In genomic region chr14:90532826-90533525, GRCh38 we compare ENCODE assay signal across 24 cellular contexts.
A peak's percentile ranks its signal among the peaks of the same experiment; 100 is the strongest.
DNase-seq lines count a peak whose midpoint lies in the region; ATAC-seq, FAIRE-seq and TF ChIP-seq lines count a peak whose summit lies in the region.
"Had no signal": no experiment of that assay in that cellular context is flagged by ENCODE, and none has a peak within 500 bp of the region (broad histone marks: within the 10 kb centered on the region; RNA-seq: fewer than 3 reads in every experiment).

No MANE protein-coding gene starts in this region.

- no peaks in the 10 kb centered on the region for H3K36me3 Mint-ChIP-seq in activated CD4-positive, alpha-beta T cell treated with anti-CD3 and anti-CD28 coated beads for 36 hours (ENCODE audit: low read depth)
- no peaks in the 10 kb centered on the region for H3K36me3 Mint-ChIP-seq in activated CD4-positive, alpha-beta T cell treated with anti-CD3 and anti-CD28 coated beads, Interleukin-2, amount 10 ng/mL, durations not matched to agents 24 days and 14 days (ENCODE audit: low read depth)
- no peaks in the 10 kb centered on the region for H3K36me3 Mint-ChIP-seq in activated T-helper 17 cell treated with anti-CD3 and anti-CD28 coated beads, Interleukin-2, amount 50 U/mL, for 72 hours (ENCODE audit: low read depth)
- H3K36me3 Mint-ChIP-seq: CD4-positive, CD25-positive, alpha-beta regulatory T cell had no signal

- TF ChIP-seq CTCF in K562 (IDR thresholded peaks at IDR 0.05 in 2 of 3, conservative IDR thresholded peaks at IDR 0.05 in 1 of 3; ENCODE audit: insufficient read depth in 2 of 3, low read depth in 1 of 3, low read length in 3 of 3) (no peak), lower lobe of right lung (IDR thresholded peaks at IDR 0.05) (no peak)

- intact Hi-C loops in activated CD4-positive, alpha-beta T cell treated with anti-CD3 and anti-CD28 coated beads for 36 hours (cut with DNase I, micrococcal nuclease), result no loop called here
- intact Hi-C loops in activated CD4-positive, alpha-beta T cell treated with anti-CD3 and anti-CD28 coated beads, Interleukin-2, amount 10 ng/mL, durations not matched to agents 24 days and 14 days (cut with micrococcal nuclease), result loop anchor here (10.0 kb wide), 1 partner anchor 162 kb away; no protein-coding TSS in a partner anchor
- intact Hi-C loops in K562 (cut with micrococcal nuclease), result no loop called here
- intact Hi-C loops in lower lobe of right lung (cut with DNase I), result no loop called here

- peaks cover 12 to 42% of the 10 kb centered on the region in 2 experiments; a peak in 4 of 5 replicates for H3K4me1 ChIP-seq in K562 (replicated peaks in 1 of 2; ENCODE audit: control insufficient read depth in 2 of 2, insufficient read depth in 2 of 2, low read length in 2 of 2)
- H3K4me1 ChIP-seq in lower lobe of right lung, result peaks cover 30% of the 10 kb centered on the region
- peaks cover 2 to 51% (median 29%) of the 10 kb centered on the region in 5 donors for H3K4me1 ChIP-seq in subcutaneous abdominal adipose tissue (ENCODE audit: control insufficient read depth in 5 of 5, insufficient read depth in 5 of 5, low read length in 5 of 5)

- peaks cover 3% of the 10 kb centered on the region for H3K4me1 Mint-ChIP-seq in activated CD4-positive, alpha-beta T cell treated with anti-CD3 and anti-CD28 coated beads for 36 hours
- peaks cover 3% of the 10 kb centered on the region for H3K4me1 Mint-ChIP-seq in activated CD4-positive, alpha-beta T cell treated with anti-CD3 and anti-CD28 coated beads, Interleukin-2, amount 10 ng/mL, durations not matched to agents 24 days and 14 days
- H3K4me1 Mint-ChIP-seq in activated T-helper 17 cell treated with anti-CD3 and anti-CD28 coated beads, Interleukin-2, amount 50 U/mL, for 72 hours, result peaks cover 3% of the 10 kb centered on the region
- H3K4me1 Mint-ChIP-seq: CD4-positive, CD25-positive, alpha-beta regulatory T cell had no signal

- H3K27ac ChIP-seq in K562 (ENCODE audit: extremely low read depth, low read depth, low read length), result no peak overlapping the region
- H3K27ac ChIP-seq in lower lobe of right lung, result no peak overlapping the region
- peak overlapping the region; percentile 23 for H3K27ac ChIP-seq in subcutaneous abdominal adipose tissue (ENCODE audit: low read depth, low read length)

- no peak for ATAC-seq in activated CD4-positive, alpha-beta T cell treated with anti-CD3 and anti-CD28 coated beads for 36 hours
- no peak for ATAC-seq in K562
- peak in 1 of 2 donors; percentile 4 for ATAC-seq in lower lobe of right lung
- ATAC-seq in activated T-helper 17 cell treated with anti-CD3 and anti-CD28 coated beads, Interleukin-2, amount 50 U/mL, for 72 hours (replicated peaks), result no peak

- H3K36me3 ChIP-seq in K562 (ENCODE audit: control insufficient read depth, insufficient read depth, low read length) (no peaks in the 10 kb centered on the region), lower lobe of right lung (no peaks in the 10 kb centered on the region), subcutaneous abdominal adipose tissue (ENCODE audit: control insufficient read depth in 5 of 5, insufficient read depth in 5 of 5, low read length in 5 of 5) (peaks cover 0 to 6% (median 0%) of the 10 kb centered on the region in 5 donors)

- no peak overlapping the region for H3K4me3 ChIP-seq in K562
- H3K4me3 ChIP-seq in lower lobe of right lung, result no peak overlapping the region
- no peak overlapping the region for H3K4me3 ChIP-seq in subcutaneous abdominal adipose tissue (ENCODE audit: low read depth in 1 of 5, low read length in 5 of 5)

- POLR2A ChIA-PET in activated CD4-positive, alpha-beta T cell treated with anti-CD3 and anti-CD28 coated beads for 36 hours (lab: Charles Lee), result no interaction called here
- POLR2A ChIA-PET in K562 (lab: Yijun Ruan, JAX), result interaction anchor here (0.7 kb wide), 1 partner anchor 11 kb away, joined by 3 read pairs; no protein-coding TSS in a partner anchor

- H3K27me3 ChIP-seq in K562 (ENCODE audit: control insufficient read depth in 2 of 2, insufficient read depth in 2 of 2, low read length in 2 of 2), result peaks cover 0 to 7% of the 10 kb centered on the region in 2 experiments; a peak in 2 of 5 replicates
- no peaks in the 10 kb centered on the region for H3K27me3 ChIP-seq in lower lobe of right lung (ENCODE audit: low read depth)
- H3K27me3 ChIP-seq in subcutaneous abdominal adipose tissue (ENCODE audit: control insufficient read depth in 5 of 5, insufficient read depth in 4 of 5, low read length in 5 of 5), result no peaks in the 10 kb centered on the region

- H3K9ac ChIP-seq in K562 (ENCODE audit: insufficient read depth in 1 of 2, low read depth in 2 of 2, low read length in 2 of 2) (peak overlapping the region in 1 of 2 experiments; percentile 83; a peak in 2 of 4 replicates), subcutaneous abdominal adipose tissue (ENCODE audit: low read length in 5 of 5) (no peak overlapping the region)

- peaks cover 2% of the 10 kb centered on the region for H3K9me1 ChIP-seq in K562 (ENCODE audit: control insufficient read depth, insufficient read depth, low read length)

- no peaks in the 10 kb centered on the region for H3K9me3 ChIP-seq in K562 (replicated peaks; ENCODE audit: control insufficient read depth, insufficient read depth, low read depth, low read length)
- no peaks in the 10 kb centered on the region for H3K9me3 ChIP-seq in lower lobe of right lung
- no peaks in the 10 kb centered on the region for H3K9me3 ChIP-seq in subcutaneous abdominal adipose tissue (ENCODE audit: control insufficient read depth in 5 of 5, low read length in 5 of 5)

- H3K4me3 Mint-ChIP-seq in activated CD4-positive, alpha-beta T cell treated with anti-CD3 and anti-CD28 coated beads for 36 hours, result no peak overlapping the region
- no peak overlapping the region for H3K4me3 Mint-ChIP-seq in activated CD4-positive, alpha-beta T cell treated with anti-CD3 and anti-CD28 coated beads, Interleukin-2, amount 10 ng/mL, durations not matched to agents 24 days and 14 days
- no peak overlapping the region for H3K4me3 Mint-ChIP-seq in activated T-helper 17 cell treated with anti-CD3 and anti-CD28 coated beads, Interleukin-2, amount 50 U/mL, for 72 hours
- H3K4me3 Mint-ChIP-seq: CD4-positive, CD25-positive, alpha-beta regulatory T cell; HFFc6 had no signal

- no peak overlapping the region for H3K27ac Mint-ChIP-seq in activated CD4-positive, alpha-beta T cell treated with anti-CD3 and anti-CD28 coated beads for 36 hours
- H3K27ac Mint-ChIP-seq in activated CD4-positive, alpha-beta T cell treated with anti-CD3 and anti-CD28 coated beads, Interleukin-2, amount 10 ng/mL, durations not matched to agents 24 days and 14 days, result no peak overlapping the region
- H3K27ac Mint-ChIP-seq in activated T-helper 17 cell treated with anti-CD3 and anti-CD28 coated beads, Interleukin-2, amount 50 U/mL, for 72 hours, result no peak overlapping the region
- H3K27ac Mint-ChIP-seq: CD4-positive, CD25-positive, alpha-beta regulatory T cell; HFFc6 had no signal

- H3K79me2 ChIP-seq in K562 (ENCODE audit: control insufficient read depth, insufficient read depth, low read length), result no peaks in the 10 kb centered on the region

- 49% methylated on average over 9 of the region's 14 CpGs for WGBS in K562 (ENCODE audit: insufficient coverage, low coverage, missing lambda C conversion rate)

- H4K20me1 ChIP-seq in K562 (replicated peaks; ENCODE audit: control insufficient read depth, insufficient read depth, low read length), result no peaks in the 10 kb centered on the region

- no peak for TF ChIP-seq POLR2A in K562 (conservative IDR thresholded peaks at IDR 0.05)

- in situ Hi-C loops in K562 (cut with MboI), result no loop called here

- no TSS peak for BruUV-seq in K562 (replicated peaks; lab: Mats Ljungman, UMichigan)

- TF ChIP-seq EP300 in K562 (IDR thresholded peaks at IDR 0.05; ENCODE audit: low read length), result no peak

- no peak overlapping the region for H2AFZ ChIP-seq in K562 (ENCODE audit: low read depth, low read length)

- H3K27me3 Mint-ChIP-seq in activated CD4-positive, alpha-beta T cell treated with anti-CD3 and anti-CD28 coated beads for 36 hours, result peaks cover 7% of the 10 kb centered on the region
- H3K27me3 Mint-ChIP-seq in activated CD4-positive, alpha-beta T cell treated with anti-CD3 and anti-CD28 coated beads, Interleukin-2, amount 10 ng/mL, durations not matched to agents 24 days and 14 days, result no peaks in the 10 kb centered on the region
- H3K27me3 Mint-ChIP-seq in activated T-helper 17 cell treated with anti-CD3 and anti-CD28 coated beads, Interleukin-2, amount 50 U/mL, for 72 hours, result peaks cover 12% of the 10 kb centered on the region
- H3K27me3 Mint-ChIP-seq: CD4-positive, CD25-positive, alpha-beta regulatory T cell had no signal

- H3K4me2 ChIP-seq in K562 (ENCODE audit: insufficient read depth, low read length), result no peak overlapping the region

- no peaks in the 10 kb centered on the region for H3K9me3 Mint-ChIP-seq in activated CD4-positive, alpha-beta T cell treated with anti-CD3 and anti-CD28 coated beads for 36 hours (ENCODE audit: low read depth)
- H3K9me3 Mint-ChIP-seq in activated CD4-positive, alpha-beta T cell treated with anti-CD3 and anti-CD28 coated beads, Interleukin-2, amount 10 ng/mL, durations not matched to agents 24 days and 14 days, result peaks cover 5% of the 10 kb centered on the region
- H3K9me3 Mint-ChIP-seq in activated T-helper 17 cell treated with anti-CD3 and anti-CD28 coated beads, Interleukin-2, amount 50 U/mL, for 72 hours, result peaks cover 4% of the 10 kb centered on the region
- H3K9me3 Mint-ChIP-seq: CD4-positive, CD25-positive, alpha-beta regulatory T cell; HFFc6 had no signal

- CTCF ChIA-PET in activated CD4-positive, alpha-beta T cell treated with anti-CD3 and anti-CD28 coated beads for 36 hours (lab: Charles Lee), result interaction anchor here (1.0 kb wide), 1 partner anchor 14 kb away, joined by 3 read pairs; no protein-coding TSS in a partner anchor
- CTCF ChIA-PET in K562 (lab: Yijun Ruan, JAX; ENCODE audit: low intra/inter-chr PET ratio), result no interaction called here

- no peak for TF ChIP-seq RAD21 in K562 (CRISPR knock-in tag; conservative IDR thresholded peaks at IDR 0.05 in 1 of 2, IDR thresholded peaks at IDR 0.05 in 1 of 2)

- peak; percentile 3 for DNase-seq in activated CD4-positive, alpha-beta T cell treated with anti-CD3 and anti-CD28 coated beads for 36 hours
- DNase-seq in activated CD4-positive, alpha-beta T cell treated with anti-CD3 and anti-CD28 coated beads, Interleukin-2, amount 10 ng/mL, durations not matched to agents 24 days and 14 days, result no peak
- DNase-seq in K562 (ENCODE audit: extremely low read depth in 1 of 4, low spot score in 3 of 4), result no peak
- DNase-seq in lower lobe of right lung, result peak; percentile 36
- no peak for DNase-seq in NCI-H69 (lab: John Stamatoyannopoulos, UW)
- no peak for DNase-seq in NCI-H1092 treated with DMSO at 0.1 percent for 48 hours (lab: John Stamatoyannopoulos, UW)
- DNase-seq: 8988T; CD4-positive, CD25-positive, alpha-beta regulatory T cell; COR-L47; DMS 273 treated with DMSO at 0.1 percent for 48 hours; HFFc6; Karpas-422; NCI-H1048; NCI-H1436 treated with DMSO at 0.1 percent for 48 hours; NCI-H2029; NCI-H2171; NCI-H446 treated with DMSO at 0.1 percent for 48 hours; NCI-H748 treated with DMSO at 0.1 percent for 48 hours; NK-92 treated with Interleukin-12 subunit alpha and Interleukin-12 subunit beta, amount 100 ng/mL, for 24 hours; SHP77 treated with DMSO at 0.1 percent for 48 hours had no signal

- no peak for FAIRE-seq in K562 (lab: Jason Lieb, UNC)
- FAIRE-seq: G401.6, H54 had no signal

TF ChIP-seq in K562, 482 proteins besides CTCF, POLR2A, EP300 and RAD21 (continues in another document):
- no peak for TF ChIP-seq ZKSCAN8 (CRISPR knock-in tag; IDR thresholded peaks at IDR 0.05)

Comparison
In these comparisons a context has a peak if more than half of its experiments do, and no peak if none do; other contexts are left out.
1. DNase-seq: peak in activated CD4-positive, alpha-beta T cell treated with anti-CD3 and anti-CD28 coated beads for 36 hours (single experiment) and lower lobe of right lung (single experiment); none in activated CD4-positive, alpha-beta T cell treated with anti-CD3 and anti-CD28 coated beads, Interleukin-2, amount 10 ng/mL, durations not matched to agents 24 days and 14 days (single experiment), K562 (0 of 4), NCI-H69 (single experiment) and NCI-H1092 treated with DMSO at 0.1 percent for 48 hours (single experiment).